15 cellular contexts compared by ENCODE assay signal in genomic region chr13:21541271-21541670, GRCh38.
DNase-seq lines count a peak whose midpoint lies in the region; ATAC-seq and TF ChIP-seq lines count a peak whose summit lies in the region.
"Had no signal": no experiment of that assay in that cellular context is flagged by ENCODE, and none has a peak within 500 bp of the region (broad histone marks: within the 10 kb centered on the region; RNA-seq: fewer than 3 reads in every experiment).

No MANE protein-coding gene starts in this region.

- H3K4me1 ChIP-seq in body of pancreas (peaks cover 17% of the 10 kb centered on the region), left lung (peaks cover 0 to 10% of the 10 kb centered on the region in 2 donors), aorta (ENCODE audit: control insufficient read depth in 1 of 2, insufficient read depth in 2 of 2, low read length in 2 of 2) (no peaks in the 10 kb centered on the region)

- intact Hi-C loops in body of pancreas (cut with DNase I), result no loop called here
- intact Hi-C loops in left lung (cut with DNase I), result no loop called here
- intact Hi-C loops in activated T-helper 1 cell treated with anti-CD3 and anti-CD28 coated beads, Interleukin-12 subunit alpha, Interleukin-12 subunit beta, Interleukin-2, Interleukin-4 antibody, amounts not matched to agents 30 ng/mL and 10 ng/mL and 1 ng/mL, durations not matched to agents 14 hours and 24 hours and 36 hours (cut with micrococcal nuclease), result no loop called here
- intact Hi-C loops in aorta (cut with DNase I), result no loop called here

- H3K27me3 ChIP-seq in body of pancreas (no peaks in the 10 kb centered on the region), left lung (no peaks in the 10 kb centered on the region), aorta (ENCODE audit: control insufficient read depth in 1 of 2, insufficient read depth in 2 of 2, low read length in 1 of 2) (no peaks in the 10 kb centered on the region)

- H3K36me3 Mint-ChIP-seq in activated T-helper 1 cell treated with anti-CD3 and anti-CD28 coated beads, Interleukin-12 subunit alpha, Interleukin-12 subunit beta, Interleukin-2, Interleukin-4 antibody, amounts not matched to agents 30 ng/mL and 10 ng/mL and 1 ng/mL, durations not matched to agents 14 hours and 24 hours and 36 hours (ENCODE audit: low read depth), result peaks cover 11% of the 10 kb centered on the region

- DNase-seq in DMS53 (lab: John Stamatoyannopoulos, UW), result peak; percentile 68
- DNase-seq in NCI-H1048 (lab: John Stamatoyannopoulos, UW), result peak; percentile 14
- DNase-seq in body of pancreas, result no peak
- no peak for DNase-seq in left lung
- DNase-seq in DMS79 (lab: John Stamatoyannopoulos, UW), result no peak
- DNase-seq in activated T-helper 1 cell treated with anti-CD3 and anti-CD28 coated beads, Interleukin-12 subunit alpha, Interleukin-12 subunit beta, Interleukin-2, Interleukin-4 antibody, amounts not matched to agents 30 ng/mL and 10 ng/mL and 1 ng/mL, durations not matched to agents 14 hours and 24 hours and 36 hours (ENCODE audit: low spot score), result no peak
- DNase-seq in aorta, result no peak
- DNase-seq: C1 segment of cervical spinal cord, HCEC 1CT, NCI-H1417 treated with DMSO at 0.1 percent for 48 hours, NCI-H2029 treated with DMSO at 0.1 percent for 48 hours, NCI-H774, SHP77 treated with DMSO at 0.1 percent for 48 hours had no signal

- H3K36me3 ChIP-seq in body of pancreas (replicated peaks in 1 of 2; ENCODE audit: insufficient read depth in 1 of 2, low read depth in 2 of 2), result no peaks in the 10 kb centered on the region
- peaks cover 0 to 9% of the 10 kb centered on the region in 2 donors for H3K36me3 ChIP-seq in left lung
- H3K36me3 ChIP-seq in aorta (ENCODE audit: control insufficient read depth in 1 of 2, insufficient read depth in 2 of 2, low read length in 1 of 2), result peaks cover 0 to 2% of the 10 kb centered on the region in 2 donors

- H3K27ac ChIP-seq in body of pancreas (peak overlapping the region in 1 of 4 donors; percentile 42), left lung (no peak overlapping the region), aorta (ENCODE audit: low read depth in 1 of 2, low read length in 2 of 2) (no peak overlapping the region)
- H3K27ac ChIP-seq: HL-60 had no signal

- no peaks in the 10 kb centered on the region for H3K27me3 Mint-ChIP-seq in activated T-helper 1 cell treated with anti-CD3 and anti-CD28 coated beads, Interleukin-12 subunit alpha, Interleukin-12 subunit beta, Interleukin-2, Interleukin-4 antibody, amounts not matched to agents 30 ng/mL and 10 ng/mL and 1 ng/mL, durations not matched to agents 14 hours and 24 hours and 36 hours (ENCODE audit: insufficient read depth)

- H3K4me1 Mint-ChIP-seq in activated T-helper 1 cell treated with anti-CD3 and anti-CD28 coated beads, Interleukin-12 subunit alpha, Interleukin-12 subunit beta, Interleukin-2, Interleukin-4 antibody, amounts not matched to agents 30 ng/mL and 10 ng/mL and 1 ng/mL, durations not matched to agents 14 hours and 24 hours and 36 hours (ENCODE audit: low read depth), result no peaks in the 10 kb centered on the region

- no peak for TF ChIP-seq POLR2A in body of pancreas (IDR thresholded peaks at IDR 0.05)

- H3K27ac Mint-ChIP-seq in activated T-helper 1 cell treated with anti-CD3 and anti-CD28 coated beads, Interleukin-12 subunit alpha, Interleukin-12 subunit beta, Interleukin-2, Interleukin-4 antibody, amounts not matched to agents 30 ng/mL and 10 ng/mL and 1 ng/mL, durations not matched to agents 14 hours and 24 hours and 36 hours, result no peak overlapping the region

- H3K4me3 Mint-ChIP-seq in activated T-helper 1 cell treated with anti-CD3 and anti-CD28 coated beads, Interleukin-12 subunit alpha, Interleukin-12 subunit beta, Interleukin-2, Interleukin-4 antibody, amounts not matched to agents 30 ng/mL and 10 ng/mL and 1 ng/mL, durations not matched to agents 14 hours and 24 hours and 36 hours, result no peak overlapping the region

- H3K4me3 ChIP-seq in body of pancreas (no peak overlapping the region), left lung (no peak overlapping the region), aorta (ENCODE audit: low read length in 2 of 2) (no peak overlapping the region)

- H3K9me3 ChIP-seq in body of pancreas (no peaks in the 10 kb centered on the region), left lung (no peaks in the 10 kb centered on the region), aorta (ENCODE audit: control insufficient read depth, low read length) (no peaks in the 10 kb centered on the region)

- H3K9me3 Mint-ChIP-seq in activated T-helper 1 cell treated with anti-CD3 and anti-CD28 coated beads, Interleukin-12 subunit alpha, Interleukin-12 subunit beta, Interleukin-2, Interleukin-4 antibody, amounts not matched to agents 30 ng/mL and 10 ng/mL and 1 ng/mL, durations not matched to agents 14 hours and 24 hours and 36 hours, result no peaks in the 10 kb centered on the region

- no peak for TF ChIP-seq CTCF in body of pancreas (IDR thresholded peaks at IDR 0.05)
- no peak for TF ChIP-seq CTCF in left lung (IDR thresholded peaks at IDR 0.05)

- peak; percentile 47 for ATAC-seq in body of pancreas
- ATAC-seq in left lung, result peak; percentile 60
- ATAC-seq in GM21723 (IDR thresholded peaks at IDR 0.05; ENCODE audit: unreplicated experiment), result no peak
- ATAC-seq in aorta (ENCODE audit: low FRiP score), result no peak

Comparison
In these comparisons a context has a peak if more than half of its experiments do, and no peak if none do; other contexts are left out.
1. DNase-seq: peak in DMS53 (single experiment) and NCI-H1048 (single experiment); none in body of pancreas (0 of 4), left lung (0 of 2), DMS79 (single experiment), activated T-helper 1 cell treated with anti-CD3 and anti-CD28 coated beads, Interleukin-12 subunit alpha, Interleukin-12 subunit beta, Interleukin-2, Interleukin-4 antibody, amounts not matched to agents 30 ng/mL and 10 ng/mL and 1 ng/mL, durations not matched to agents 14 hours and 24 hours and 36 hours (single experiment) and aorta (0 of 2).
2. ATAC-seq: peak in body of pancreas (single experiment) and left lung (single experiment); none in GM21723 (single experiment) and aorta (single experiment).